Comparison of ENCODE assay signal across 6 cellular contexts in the genomic region with DNA sequence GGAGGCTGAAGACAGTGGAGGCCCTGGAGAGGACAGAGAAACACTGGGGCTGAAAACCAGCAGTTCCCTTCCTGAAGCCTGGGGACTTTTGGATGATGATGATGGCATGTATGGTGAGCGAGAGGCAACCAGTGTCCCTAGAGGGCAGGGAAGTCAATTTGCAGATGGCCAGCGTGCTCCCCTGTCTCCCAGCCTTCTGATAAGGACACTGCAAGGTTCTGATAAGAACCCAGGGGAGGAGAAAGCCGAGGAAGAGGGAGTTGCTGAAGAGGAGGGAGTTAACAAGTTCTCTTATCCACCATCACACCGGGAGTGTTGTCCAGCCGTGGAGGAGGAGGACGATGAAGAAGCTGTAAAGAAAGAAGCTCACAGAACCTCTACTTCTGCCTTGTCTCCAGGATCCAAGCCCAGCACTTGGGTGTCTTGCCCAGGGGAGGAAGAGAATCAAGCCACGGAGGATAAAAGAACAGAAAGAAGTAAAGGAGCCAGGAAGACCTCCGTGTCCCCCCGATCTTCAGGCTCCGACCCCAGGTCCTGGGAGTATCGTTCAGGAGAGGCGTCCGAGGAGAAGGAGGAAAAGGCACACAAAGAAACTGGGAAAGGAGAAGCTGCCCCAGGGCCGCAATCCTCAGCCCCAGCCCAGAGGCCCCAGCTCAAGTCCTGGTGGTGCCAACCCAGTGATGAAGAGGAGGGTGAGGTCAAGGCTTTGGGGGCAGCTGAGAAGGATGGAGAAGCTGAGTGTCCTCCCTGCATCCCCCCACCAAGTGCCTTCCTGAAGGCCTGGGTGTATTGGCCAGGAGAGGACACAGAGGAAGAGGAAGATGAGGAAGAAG. TPM values are rescaled to one million over a fixed set of nuclear protein-coding genes. Genes with fewer than 3 reads are reported as not detected.
DNase-seq lines count a peak whose midpoint lies in the region; ATAC-seq, FAIRE-seq and TF ChIP-seq lines count a peak whose summit lies in the region.
"Had no signal": no experiment of that assay in that cellular context is flagged by ENCODE, and none has a peak within 500 bp of the region (broad histone marks: within the 10 kb centered on the region; RNA-seq: fewer than 3 reads in every experiment).

No MANE protein-coding gene starts in this region.

- TF ChIP-seq CTCF in H1 (IDR thresholded peaks at IDR 0.05; ENCODE audit: control extremely low read depth in 1 of 3, insufficient read depth in 1 of 3, low read depth in 1 of 3, low read length in 3 of 3) = no peak
- TF ChIP-seq CTCF in psoas muscle (IDR thresholded peaks at IDR 0.05) = no peak

- H4K8ac ChIP-seq in H1 (ENCODE audit: extremely low read depth, insufficient read depth, low read length) = peak overlapping the region; percentile 58; the same call in 1 of the 2 replicates

- H2BK12ac ChIP-seq in H1 (ENCODE audit: low read depth, low read length) = peak overlapping the region; percentile 30; the same call in 1 of the 2 replicates

- TF ChIP-seq POLR2A in H1 (IDR thresholded peaks at IDR 0.05; ENCODE audit: control extremely low read depth in 1 of 2, low read depth in 2 of 2, low read length in 2 of 2) = no peak

- CTCF ChIA-PET in H1 (lab: Charles Lee; ENCODE audit: partially characterized antibody) = interaction anchor here (0.7 to 1.7 kb wide), 9 partner anchors 8 to 120 kb away, joined by 3 to 8 read pairs (median 4); a partner anchor contains a TSS

- 91% methylated on average over 14 of the region's 14 CpGs; no CpG with 5 or more reads in 1 of the 2 experiments for WGBS in H1 (ENCODE audit: extremely low coverage in 1 of 2, insufficient coverage in 1 of 2, insufficient read length in 1 of 2, insufficient replicate concordance in 2 of 2, low coverage in 1 of 2, low lambda C conversion rate in 2 of 2, missing lambda C conversion rate in 1 of 2), 2 experiments
- 16 to 28% (median 17%) methylated on average over 14 of the region's 14 CpGs for WGBS in psoas muscle, 3 donors

- H4K20me1 ChIP-seq in H1 (replicated peaks in 1 of 2; ENCODE audit: control insufficient read depth in 1 of 2, insufficient read depth in 2 of 2, low read length in 2 of 2) = peaks cover 9 to 13% of the 10 kb centered on the region in 2 experiments

- H2AK5ac ChIP-seq in H1 (ENCODE audit: low read depth, low read length) = peak overlapping the region; percentile 5; the same call in 1 of the 2 replicates

- H3K23me2 ChIP-seq in H1 (ENCODE audit: low read depth, low read length) = peaks cover 3% of the 10 kb centered on the region; the same call in 1 of the 2 replicates

- H3K4me2 ChIP-seq in H1 (ENCODE audit: insufficient read depth in 1 of 2, low read depth in 2 of 2, low read length in 2 of 2) = peak overlapping the region; percentile 83 to 95

- H2BK5ac ChIP-seq in H1 (ENCODE audit: low read depth, low read length) = peak overlapping the region; percentile 79

- H3K79me1 ChIP-seq in H1 (ENCODE audit: low read depth, low read length) = peaks cover 9% of the 10 kb centered on the region

- peak in 2 of 4 donors; percentile 0 to 11 for ATAC-seq in psoas muscle
- ATAC-seq in HG03565 (IDR thresholded peaks at IDR 0.05; ENCODE audit: unreplicated experiment) = no peak

- no peak for TF ChIP-seq RAD21 in H1 (IDR thresholded peaks at IDR 0.05 in 1 of 2, conservative IDR thresholded peaks at IDR 0.05 in 1 of 2; ENCODE audit: low read depth in 2 of 2, low read length in 2 of 2)

- H2BK120ac ChIP-seq in H1 (replicated peaks; ENCODE audit: low read depth, low read length) = no peak overlapping the region

- intact Hi-C loops in psoas muscle (cut with DNase I) = loop anchor here in 1 of 2 donors (5.0 kb wide), 1 partner anchor 94 kb away; a partner anchor contains a TSS

- TF ChIP-seq EP300 in H1 (IDR thresholded peaks at IDR 0.05; ENCODE audit: borderline replicate concordance in 1 of 2, low read depth in 2 of 2, low read length in 2 of 2) = no peak

- peak overlapping the region; percentile 80 to 97 (median 92); a peak in 7 of 8 replicates for H3K4me3 ChIP-seq in H1 (ENCODE audit: extremely low read depth in 1 of 4, insufficient read depth in 2 of 4, low read depth in 3 of 4, low read length in 4 of 4)
- H3K4me3 ChIP-seq in psoas muscle = peak overlapping the region; percentile 99

- H2BK15ac ChIP-seq in H1 (ENCODE audit: low read length) = 0 out of 2 replicates have a peak overlapping the region, but pooled peaks have one; percentile 31

- no peak for FAIRE-seq in H1 (lab: Jason Lieb, UNC)

- no peak overlapping the region for H3K23ac ChIP-seq in H1 (ENCODE audit: insufficient read length)

- H3K9ac ChIP-seq in H1 (replicated peaks in 1 of 4; ENCODE audit: extremely low read depth in 1 of 4, low read depth in 3 of 4, low read length in 3 of 4) = peak overlapping the region; percentile 64 to 98 (median 94)

- no peaks in the 10 kb centered on the region for H3K9me3 ChIP-seq in H1 (ENCODE audit: insufficient read depth in 2 of 2, low read depth in 1 of 2, low read length in 1 of 2)
- no peaks in the 10 kb centered on the region for H3K9me3 ChIP-seq in psoas muscle

- peaks cover 7 to 25% of the 10 kb centered on the region in 2 experiments; a peak in 3 of 4 replicates for H3K79me2 ChIP-seq in H1 (ENCODE audit: control insufficient read depth in 1 of 2, insufficient read depth in 2 of 2, low read length in 2 of 2)

- no peak overlapping the region for H3K18ac ChIP-seq in H1 (ENCODE audit: extremely low read depth, low read length)

- H3K4ac ChIP-seq in H1 (replicated peaks; ENCODE audit: insufficient read length, low read depth, low read length) = no peak overlapping the region

- no peaks in the 10 kb centered on the region for H3K27me3 ChIP-seq in H1 (replicated peaks in 1 of 4; ENCODE audit: control insufficient read depth in 3 of 4, extremely low read depth in 1 of 4, insufficient read depth in 3 of 4, low read length in 3 of 4)
- H3K27me3 ChIP-seq in psoas muscle (ENCODE audit: insufficient read depth in 3 of 3, low read length in 2 of 3) = no peaks in the 10 kb centered on the region

- no peak overlapping the region for H4K91ac ChIP-seq in H1 (replicated peaks; ENCODE audit: insufficient read length, low read length)

- H4K5ac ChIP-seq in H1 (ENCODE audit: insufficient read length, low read depth, low read length) = no peak overlapping the region

- H3K4me1 ChIP-seq in H1 (replicated peaks in 1 of 4; ENCODE audit: control insufficient read depth in 3 of 4, insufficient read depth in 4 of 4, low read length in 3 of 4) (peaks cover 5 to 19% (median 7%) of the 10 kb centered on the region in 4 experiments), psoas muscle (peaks cover 46% of the 10 kb centered on the region)

- H3K36me3 ChIP-seq in H1 (ENCODE audit: control insufficient read depth in 2 of 4, insufficient read depth in 4 of 4, low read length in 3 of 4) (peaks cover 13 to 31% (median 21%) of the 10 kb centered on the region in 4 experiments; a peak in 7 of 8 replicates), psoas muscle (ENCODE audit: insufficient read depth in 1 of 2, low read depth in 1 of 2) (peaks cover 0 to 53% of the 10 kb centered on the region in 2 donors)

- H2BK20ac ChIP-seq in H1 (ENCODE audit: low read length) = no peak overlapping the region

- DNase-seq in OCI-M2 (lab: John Stamatoyannopoulos, UW; ENCODE audit: unreplicated experiment) = peak; percentile 61
- DNase-seq in H1 (ENCODE audit: low read depth in 1 of 2, low spot score in 2 of 2) = no peak
- DNase-seq in psoas muscle = no peak
- DNase-seq in cerebellum (ENCODE audit: low spot score) = no peak

- no peak overlapping the region for H3K56ac ChIP-seq in H1 (replicated peaks; ENCODE audit: insufficient read length, low read depth, low read length)

- H3K14ac ChIP-seq in H1 (ENCODE audit: insufficient read length) = no peak overlapping the region

- no peak overlapping the region for H2AFZ ChIP-seq in H1 (ENCODE audit: low read length)

- POLR2A ChIA-PET in H1 (lab: Charles Lee; ENCODE audit: partially characterized antibody) = interaction anchor here (0.5 to 7.2 kb wide), 21 partner anchors 9 to 408 kb away, joined by 3 to 115 read pairs (median 7); a partner anchor contains a TSS

- peak overlapping the region; percentile 79 for H3K27ac ChIP-seq in H1 (ENCODE audit: low read depth, low read length)
- H3K27ac ChIP-seq in psoas muscle = peak overlapping the region; percentile 100

RNA-seq across cellular contexts. Expression of a gene that starts 1.5 kb away (rescaled TPM):
- 12.8 and 14.0 TPM in 2 replicates for total RNA-seq in H1 (2021; fragmentation: NEBNext Ultra II Directional; extraction: Animal tissue kit (Norgen Biotek cat#: 25700))
- 4.1 and 8.6 TPM in 2 replicates for polyA plus RNA-seq in H1 (2011; rRNA removed)
- 10.3 TPM for polyA plus RNA-seq in H1 (2011; cell fraction: cytosol; rRNA removed)
- polyA plus RNA-seq in H1 (2011; cell fraction: nucleus; rRNA removed) = 11.4 TPM
- polyA plus RNA-seq in H1 (2012, experiment 1 of 2) = 12.1 to 14.4 TPM (median 13.1 TPM) in 4 replicates
- polyA plus RNA-seq in H1 (2012, experiment 2 of 2) = 11.5 TPM
- 12.9 TPM for polyA plus RNA-seq in H1 (2013, experiment 1 of 2)
- 13.2 TPM for polyA plus RNA-seq in H1 (2013, experiment 2 of 2)
- polyA minus RNA-seq in H1 (2011; rRNA and poly(A)+ RNA removed) = 3.2 and 4.8 TPM in 2 replicates
- polyA minus RNA-seq in H1 (2011; cell fraction: cytosol; rRNA and poly(A)+ RNA removed) = 5.7 TPM
- 19.5 TPM for polyA minus RNA-seq in H1 (2011; cell fraction: nucleus; rRNA and poly(A)+ RNA removed)
- total RNA-seq in psoas muscle = 10 to 100 TPM; 34.5 to 93.4 (median 41.3) TPM
- polyA plus RNA-seq in psoas muscle = 10 to 100 TPM; 61.1 to 86.3 (median 83.7) TPM
- total RNA-seq in cerebellum = 13.9 TPM

RNA-seq across cellular contexts. Expression of a gene that starts 5.3 kb away (rescaled TPM):
- total RNA-seq in H1 (2021; fragmentation: NEBNext Ultra II Directional; extraction: Animal tissue kit (Norgen Biotek cat#: 25700)) = 16.8 and 18.0 TPM in 2 replicates
- polyA plus RNA-seq in H1 (2011; rRNA removed) (8.2 and 14.1 TPM in 2 replicates), psoas muscle (10 to 100 TPM; 11.1 to 14.9 (median 12.3) TPM)
- polyA plus RNA-seq in H1 (2011; cell fraction: cytosol; rRNA removed) = 13.2 TPM
- polyA plus RNA-seq in H1 (2011; cell fraction: nucleus; rRNA removed) = 20.7 TPM
- polyA plus RNA-seq in H1 (2012, experiment 1 of 2) = 13.4 to 23.3 TPM (median 18.2 TPM) in 4 replicates
- 13.7 TPM for polyA plus RNA-seq in H1 (2012, experiment 2 of 2)
- 10.9 TPM for polyA plus RNA-seq in H1 (2013, experiment 1 of 2)
- polyA plus RNA-seq in H1 (2013, experiment 2 of 2) = 10.1 TPM
- polyA minus RNA-seq in H1 (2011; rRNA and poly(A)+ RNA removed) = 3.0 and 4.3 TPM in 2 replicates
- polyA minus RNA-seq in H1 (2011; cell fraction: cytosol; rRNA and poly(A)+ RNA removed) = 6.8 TPM
- 7.7 TPM for polyA minus RNA-seq in H1 (2011; cell fraction: nucleus; rRNA and poly(A)+ RNA removed)
- total RNA-seq in psoas muscle (10 to 100 TPM in 3 of 4 donors, 1 to 10 TPM in 1; 9.4 to 30.0 (median 20.2) TPM), cerebellum (1.5 TPM)

RNA-seq across cellular contexts. Expression of a gene that starts 24.9 kb away (rescaled TPM):
- total RNA-seq in H1 (2021; fragmentation: NEBNext Ultra II Directional; extraction: Animal tissue kit (Norgen Biotek cat#: 25700)) = 1.0 and 1.1 TPM in 2 replicates
- polyA plus RNA-seq in H1 (2011; rRNA removed) = 0.95 and 1.8 TPM in 2 replicates
- 1.8 TPM for polyA plus RNA-seq in H1 (2011; cell fraction: cytosol; rRNA removed)
- polyA plus RNA-seq in H1 (2011; cell fraction: nucleus; rRNA removed) = 3.1 TPM
- 0.52 to 1.6 TPM (median 1.1 TPM) in 4 replicates for polyA plus RNA-seq in H1 (2012, experiment 1 of 2)
- polyA plus RNA-seq in H1 (2012, experiment 2 of 2) = 0.42 TPM
- polyA plus RNA-seq in H1 (2013, experiment 1 of 2) = 0.69 TPM
- polyA plus RNA-seq in H1 (2013, experiment 2 of 2) = 0.70 TPM
- polyA minus RNA-seq in H1 (2011; rRNA and poly(A)+ RNA removed) = 1.6 and 1.9 TPM in 2 replicates
- polyA minus RNA-seq in H1 (2011; cell fraction: cytosol; rRNA and poly(A)+ RNA removed) = not detected
- polyA minus RNA-seq in H1 (2011; cell fraction: nucleus; rRNA and poly(A)+ RNA removed) = 0.30 TPM
- under 1 TPM in 2 of 4 donors, not detected in 2; 0.13 to 0.17 TPM for total RNA-seq in psoas muscle
- under 1 TPM in 2 of 3 donors, not detected in 1; 0.06 to 0.07 TPM for polyA plus RNA-seq in psoas muscle
- total RNA-seq in cerebellum = 0.27 TPM
- total RNA-seq: glomerular endothelial cell had no signal

RNA-seq across cellular contexts. Expression of a gene that starts 26.4 kb away (rescaled TPM):
- 106 and 111 TPM in 2 replicates for total RNA-seq in H1 (2021; fragmentation: NEBNext Ultra II Directional; extraction: Animal tissue kit (Norgen Biotek cat#: 25700))
- polyA plus RNA-seq in H1 (2011; rRNA removed) (121 and 178 TPM in 2 replicates), psoas muscle (10 to 100 TPM; 49.9 to 97.1 (median 90.7) TPM)
- 123 TPM for polyA plus RNA-seq in H1 (2011; cell fraction: cytosol; rRNA removed)
- polyA plus RNA-seq in H1 (2011; cell fraction: nucleus; rRNA removed) = 169 TPM
- polyA plus RNA-seq in H1 (2012, experiment 1 of 2) = 73.9 to 148 TPM (median 121 TPM) in 4 replicates
- 138 TPM for polyA plus RNA-seq in H1 (2012, experiment 2 of 2)
- 142 TPM for polyA plus RNA-seq in H1 (2013, experiment 1 of 2)
- 150 TPM for polyA plus RNA-seq in H1 (2013, experiment 2 of 2)
- polyA minus RNA-seq in H1 (2011; rRNA and poly(A)+ RNA removed) = 53.0 and 53.5 TPM in 2 replicates
- 75.7 TPM for polyA minus RNA-seq in H1 (2011; cell fraction: cytosol; rRNA and poly(A)+ RNA removed)
- polyA minus RNA-seq in H1 (2011; cell fraction: nucleus; rRNA and poly(A)+ RNA removed) = 48.9 TPM
- total RNA-seq in psoas muscle (100 to 1,000 TPM in 2 of 4 donors, 10 to 100 TPM in 2; 86.4 to 143 (median 101) TPM), cerebellum (51.2 TPM)

RNA-seq across cellular contexts. Expression of a gene that starts 37.4 kb away (rescaled TPM):
- total RNA-seq in H1 (2021; fragmentation: NEBNext Ultra II Directional; extraction: Animal tissue kit (Norgen Biotek cat#: 25700)) = 8.4 and 9.7 TPM in 2 replicates
- 25.5 and 32.7 TPM in 2 replicates for polyA plus RNA-seq in H1 (2011; rRNA removed)
- 24.6 TPM for polyA plus RNA-seq in H1 (2011; cell fraction: cytosol; rRNA removed)
- 33.3 TPM for polyA plus RNA-seq in H1 (2011; cell fraction: nucleus; rRNA removed)
- polyA plus RNA-seq in H1 (2012, experiment 1 of 2) = 12.8 to 19.2 TPM (median 18.4 TPM) in 4 replicates
- polyA plus RNA-seq in H1 (2012, experiment 2 of 2) = 18.2 TPM
- 6.1 TPM for polyA plus RNA-seq in H1 (2013, experiment 1 of 2)
- 5.6 TPM for polyA plus RNA-seq in H1 (2013, experiment 2 of 2)
- 3.5 and 5.0 TPM in 2 replicates for polyA minus RNA-seq in H1 (2011; rRNA and poly(A)+ RNA removed)
- polyA minus RNA-seq in H1 (2011; cell fraction: cytosol; rRNA and poly(A)+ RNA removed) = 6.0 TPM
- 5.5 TPM for polyA minus RNA-seq in H1 (2011; cell fraction: nucleus; rRNA and poly(A)+ RNA removed)
- total RNA-seq in psoas muscle = 1 to 10 TPM in 1 of 4 donors, under 1 TPM in 3; 0.61 to 1.2 (median 0.80) TPM
- under 1 TPM; 0.15 to 0.66 (median 0.29) TPM for polyA plus RNA-seq in psoas muscle
- 3.3 TPM for total RNA-seq in cerebellum
